Comparison of ENCODE assay signal across 20 cellular contexts in the genomic region with DNA sequence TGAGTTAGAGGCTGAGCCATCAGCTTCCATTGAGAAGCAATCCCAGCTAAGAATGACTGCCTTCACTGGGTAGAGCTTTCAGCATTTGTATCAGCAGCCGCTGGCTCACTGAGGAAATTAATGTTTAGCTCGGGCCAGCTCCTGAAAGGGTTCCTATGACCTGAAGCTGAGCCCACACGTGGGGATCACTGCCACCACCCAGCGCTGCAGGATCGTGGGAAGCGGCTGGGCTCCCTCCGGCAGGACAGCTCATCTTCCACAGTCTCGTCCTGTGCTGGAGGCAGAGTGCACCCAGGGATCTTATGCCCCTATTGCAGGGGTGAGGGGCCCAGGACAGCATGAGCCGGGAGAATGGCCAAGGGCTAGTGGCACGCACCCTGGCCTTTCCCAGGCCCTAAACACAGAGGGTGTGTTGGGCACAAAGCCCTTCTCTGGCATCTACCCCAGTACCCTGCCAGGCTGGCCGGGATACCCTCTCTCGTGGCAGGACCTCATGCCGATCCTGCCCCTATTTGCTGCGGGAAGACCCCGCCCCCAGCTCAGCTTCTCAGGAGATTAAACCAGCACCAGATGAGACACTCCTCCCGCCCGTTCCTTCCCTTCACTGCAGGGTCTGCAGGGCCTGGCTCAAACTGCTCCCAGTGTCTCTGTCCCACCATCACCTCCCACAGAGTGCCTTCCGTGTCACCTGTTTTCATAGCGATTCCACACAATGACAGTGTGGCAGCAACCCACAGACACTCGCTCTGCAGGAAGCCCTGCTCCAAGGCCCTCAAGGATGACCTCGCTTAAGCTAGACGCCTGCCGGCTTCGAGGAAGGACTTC. TPM values are rescaled to one million over a fixed set of nuclear protein-coding genes. Genes with fewer than 3 reads are reported as not detected.
DNase-seq lines count a peak whose midpoint lies in the region; ATAC-seq and TF ChIP-seq lines count a peak whose summit lies in the region.
"Had no signal": no experiment of that assay in that cellular context is flagged by ENCODE, and none has a peak within 500 bp of the region (broad histone marks: within the 10 kb centered on the region; RNA-seq: fewer than 3 reads in every experiment).

No MANE protein-coding gene starts in this region.

- no peaks in the 10 kb centered on the region for H3K9me3 ChIP-seq in body of pancreas
- H3K9me3 ChIP-seq: sigmoid colon, testis had no signal

- peaks cover 18% of the 10 kb centered on the region for H3K36me3 Mint-ChIP-seq in progenitor cell of endocrine pancreas (ENCODE audit: insufficient read depth)
- H3K36me3 Mint-ChIP-seq: naive B cell had no signal

- 69 to 73% methylated on average over 15 to 24 of the region's 24 CpGs for WGBS in body of pancreas, 2 donors

- H3K4me3 ChIP-seq in H7 (ENCODE audit: insufficient read depth, low read depth, low read length) (no peak overlapping the region), body of pancreas (no peak overlapping the region)
- H3K4me3 ChIP-seq: sigmoid colon, testis had no signal

- peaks cover 10% of the 10 kb centered on the region for H3K4me1 Mint-ChIP-seq in progenitor cell of endocrine pancreas (ENCODE audit: low read depth)
- H3K4me1 Mint-ChIP-seq: activated naive CD4-positive, alpha-beta T cell treated with anti-CD3 and anti-CD28 coated beads, Interleukin-2, amount 10 ng/mL, durations not matched to agents 7 days and 5 days; B cell had no signal

- peak overlapping the region; percentile 89 for H3K27ac Mint-ChIP-seq in progenitor cell of endocrine pancreas
- H3K27ac Mint-ChIP-seq: activated naive CD4-positive, alpha-beta T cell treated with anti-CD3 and anti-CD28 coated beads, Interleukin-2, amount 10 ng/mL, durations not matched to agents 7 days and 5 days; B cell; naive B cell had no signal

- ATAC-seq in body of pancreas (peak; percentile 20), HG02884 (IDR thresholded peaks at IDR 0.05; ENCODE audit: unreplicated experiment) (no peak)

- TF ChIP-seq CTCF in body of pancreas (IDR thresholded peaks at IDR 0.05) (no peak), progenitor cell of endocrine pancreas (IDR thresholded peaks at IDR 0.05; ENCODE audit: unreplicated experiment) (no peak)

- no peaks in the 10 kb centered on the region for H3K9me3 Mint-ChIP-seq in progenitor cell of endocrine pancreas (ENCODE audit: low read depth)
- H3K9me3 Mint-ChIP-seq: activated naive CD4-positive, alpha-beta T cell treated with anti-CD3 and anti-CD28 coated beads, Interleukin-2, amount 10 ng/mL, durations not matched to agents 7 days and 5 days; naive B cell had no signal

- H3K27me3 ChIP-seq in H7 (ENCODE audit: control insufficient read depth, insufficient read depth, low read length) (no peaks in the 10 kb centered on the region), body of pancreas (no peaks in the 10 kb centered on the region)
- H3K27me3 ChIP-seq: dorsolateral prefrontal cortex, sigmoid colon, testis had no signal

- DNase-seq in H7, result peak; percentile 82
- peak in 2 of 4 donors; percentile 34 to 39 for DNase-seq in body of pancreas
- peak; percentile 72 for DNase-seq in left kidney (ENCODE audit: low read depth, low spot score)
- no peak for DNase-seq in progenitor cell of endocrine pancreas (ENCODE audit: low spot score, unreplicated experiment)
- no peak for DNase-seq in HCEC 1CT
- no peak for DNase-seq in activated CD8-positive, alpha-beta memory T cell treated with anti-CD3 and anti-CD28 coated beads, Interleukin-2, amount 50 U/mL, for 48 hours
- DNase-seq in GM03348 (ENCODE audit: low spot score), result no peak
- DNase-seq: activated CD4-positive, CD25-positive, alpha-beta regulatory T cell treated with anti-CD3 and anti-CD28 coated beads, Interleukin-2, amount 50 U/mL, for 72 hours; activated CD8-positive, alpha-beta memory T cell treated with anti-CD3 and anti-CD28 coated beads, Interleukin-2, amount 50 U/mL, for 4 hours; activated naive CD4-positive, alpha-beta T cell treated with anti-CD3 and anti-CD28 coated beads, Interleukin-2, amount 10 ng/mL, durations not matched to agents 7 days and 5 days; naive B cell; NCI-H1417 treated with DMSO at 0.1 percent for 48 hours; NCI-H226; sigmoid colon; stimulated activated CD4-positive, alpha-beta T cell treated with anti-CD3 and anti-CD28 coated beads, Interleukin-2, amount 100 ng/mL, for 48 hours; T-helper 2 cell; testis had no signal

- no peaks in the 10 kb centered on the region for H3K36me3 ChIP-seq in H7 (replicated peaks; ENCODE audit: control insufficient read depth, insufficient read depth, low read length)
- H3K36me3 ChIP-seq in body of pancreas (replicated peaks in 1 of 2; ENCODE audit: insufficient read depth in 1 of 2, low read depth in 2 of 2), result no peaks in the 10 kb centered on the region

- intact Hi-C loops in body of pancreas (cut with DNase I), result no loop called here

- H3K27me3 Mint-ChIP-seq in progenitor cell of endocrine pancreas, result no peaks in the 10 kb centered on the region
- H3K27me3 Mint-ChIP-seq: activated naive CD4-positive, alpha-beta T cell treated with anti-CD3 and anti-CD28 coated beads, Interleukin-2, amount 10 ng/mL, durations not matched to agents 7 days and 5 days; B cell; naive B cell had no signal

- H3K4me3 Mint-ChIP-seq in progenitor cell of endocrine pancreas (ENCODE audit: low read depth), result peak overlapping the region; percentile 19
- H3K4me3 Mint-ChIP-seq: activated naive CD4-positive, alpha-beta T cell treated with anti-CD3 and anti-CD28 coated beads, Interleukin-2, amount 10 ng/mL, durations not matched to agents 7 days and 5 days; B cell; naive B cell had no signal

- no peak for TF ChIP-seq POLR2A in body of pancreas (IDR thresholded peaks at IDR 0.05)

- peaks cover 18% of the 10 kb centered on the region for H3K4me1 ChIP-seq in body of pancreas

- H3K27ac ChIP-seq in body of pancreas, result no peak overlapping the region
- H3K27ac ChIP-seq: sigmoid colon, testis had no signal

RNA-seq across cellular contexts. Expression of a gene that starts 28.5 kb away (rescaled TPM):
- total RNA-seq in H7 (2014; rRNA removed; shearing (Covaris generic)), result 15.8 and 20.8 TPM in 2 replicates
- 1 to 10 TPM; 1.3 to 7.6 TPM for total RNA-seq in body of pancreas
- total RNA-seq in progenitor cell of endocrine pancreas, result 15.2 and 16.4 TPM in 2 replicates

Comparison
In these comparisons a context has a peak if more than half of its experiments do, and no peak if none do; other contexts are left out.
1. DNase-seq: peak in H7 (single experiment) and left kidney (single experiment); none in progenitor cell of endocrine pancreas (single experiment), HCEC 1CT (single experiment), activated CD8-positive, alpha-beta memory T cell treated with anti-CD3 and anti-CD28 coated beads, Interleukin-2, amount 50 U/mL, for 48 hours (single experiment) and GM03348 (single experiment).